ENCODE assay signal across 1 cellular context in genomic region chr17:14296511-14296910, GRCh38.
TF ChIP-seq lines count a peak whose summit lies in the region.

No MANE protein-coding gene starts in this region.

TF ChIP-seq in IMR-90, 13 proteins besides CTCF, POLR2A, EP300 and RAD21:
- no peak for TF ChIP-seq USF2 (IDR thresholded peaks at IDR 0.05; ENCODE audit: low read depth, low read length)
- TF ChIP-seq, protein P1, sequence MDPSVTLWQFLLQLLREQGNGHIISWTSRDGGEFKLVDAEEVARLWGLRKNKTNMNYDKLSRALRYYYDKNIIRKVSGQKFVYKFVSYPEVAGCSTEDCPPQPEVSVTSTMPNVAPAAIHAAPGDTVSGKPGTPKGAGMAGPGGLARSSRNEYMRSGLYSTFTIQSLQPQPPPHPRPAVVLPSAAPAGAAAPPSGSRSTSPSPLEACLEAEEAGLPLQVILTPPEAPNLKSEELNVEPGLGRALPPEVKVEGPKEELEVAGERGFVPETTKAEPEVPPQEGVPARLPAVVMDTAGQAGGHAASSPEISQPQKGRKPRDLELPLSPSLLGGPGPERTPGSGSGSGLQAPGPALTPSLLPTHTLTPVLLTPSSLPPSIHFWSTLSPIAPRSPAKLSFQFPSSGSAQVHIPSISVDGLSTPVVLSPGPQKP (IDR thresholded peaks at IDR 0.05; ENCODE audit: borderline replicate concordance, low read depth, low read length): no peak
- no peak for TF ChIP-seq FOS (IDR thresholded peaks at IDR 0.05; ENCODE audit: low read depth, low read length)
- no peak for TF ChIP-seq MXI1 (IDR thresholded peaks at IDR 0.05; ENCODE audit: borderline replicate concordance, low read depth, low read length)
- TF ChIP-seq CEBPB (IDR thresholded peaks at IDR 0.05; ENCODE audit: low read depth, low read length): no peak
- TF ChIP-seq NFE2L2 (IDR thresholded peaks at IDR 0.05; ENCODE audit: low read depth, low read length): no peak
- TF ChIP-seq MAFK (IDR thresholded peaks at IDR 0.05; ENCODE audit: low read depth, low read length): no peak
- no peak for TF ChIP-seq BHLHE40 (IDR thresholded peaks at IDR 0.05; ENCODE audit: low read depth, low read length)
